In the genomic region with DNA sequence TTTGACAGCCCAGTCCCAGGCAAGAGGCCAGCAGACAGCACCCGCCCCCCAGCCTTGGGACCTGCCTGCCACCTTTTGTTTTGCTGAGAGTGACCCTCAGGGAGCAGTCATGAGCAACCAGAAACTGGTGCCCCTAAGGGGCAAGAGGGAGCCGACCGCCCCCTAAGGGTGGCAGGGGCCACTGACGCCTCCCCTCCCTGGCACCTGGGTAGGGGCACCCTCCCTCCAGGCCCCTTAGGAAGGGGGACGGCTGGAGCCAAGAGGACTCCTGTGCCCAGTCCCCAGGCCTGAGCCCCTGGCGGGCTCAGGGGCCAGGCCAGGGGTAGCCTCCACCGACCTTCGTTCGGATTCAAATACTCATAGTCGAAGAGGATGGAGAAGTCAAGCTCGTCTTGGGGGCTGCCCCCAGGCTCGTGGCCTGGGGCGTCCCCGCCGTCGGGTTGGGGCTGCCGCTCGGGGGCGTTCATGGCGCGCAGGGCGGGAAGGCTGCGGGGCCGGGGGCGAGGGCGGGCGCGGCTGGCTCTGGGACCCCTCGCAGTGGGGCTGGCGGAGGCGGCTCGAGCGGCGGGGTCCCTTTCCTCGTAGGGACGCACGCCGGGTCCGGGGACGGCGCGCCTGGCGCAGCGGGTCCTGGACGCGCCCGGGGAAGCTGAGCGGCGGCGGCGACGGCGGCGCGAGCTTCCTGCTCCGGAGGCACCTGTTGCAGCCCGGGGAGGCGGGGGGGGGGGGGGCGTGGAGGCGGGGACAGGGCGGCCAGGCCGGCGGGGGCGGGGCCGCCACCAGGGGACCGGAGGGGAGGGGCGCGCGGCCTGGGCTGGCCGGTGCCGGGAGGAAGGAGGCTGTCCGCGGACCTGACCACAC, we compare ENCODE assay signal across 1 cellular context.
TF ChIP-seq lines count a peak whose summit lies in the region.

NFATC2 (minus strand) TSS at position 687 of the 861 bp plus-strand sequence; CDS start at position 467, 220 bp downstream.

TF ChIP-seq in GM12878, 131 proteins besides CTCF, POLR2A, EP300 and RAD21 (continued from another document):
- 0 out of 2 replicates have a peak, but pooled peaks have one; percentile 30 for TF ChIP-seq TCF3 (IDR thresholded peaks at IDR 0.05; ENCODE audit: borderline replicate concordance, insufficient read depth, low read depth, low read length)
- TF ChIP-seq KDM1A (IDR thresholded peaks at IDR 0.05; ENCODE audit: borderline replicate concordance), result no peak
- TF ChIP-seq BHLHE40 (IDR thresholded peaks at IDR 0.05; ENCODE audit: borderline replicate concordance in 1 of 2, low read depth in 2 of 2, low read length in 1 of 2), result peak in 1 of 2 experiments; percentile 17; a peak in 2 of 4 replicates
- no peak for TF ChIP-seq STAT3 (IDR thresholded peaks at IDR 0.05; ENCODE audit: low read depth, low read length)
- no peak for TF ChIP-seq BMI1 (IDR thresholded peaks at IDR 0.05; ENCODE audit: borderline replicate concordance)
- no peak for TF ChIP-seq ATF3 (IDR thresholded peaks at IDR 0.05; ENCODE audit: borderline replicate concordance, extremely low read depth, low read depth, low read length)
- peak; percentile 41; the same call in 1 of the 2 replicates for TF ChIP-seq NKRF (conservative IDR thresholded peaks at IDR 0.05)
- no peak for TF ChIP-seq SRF (IDR thresholded peaks at IDR 0.05; ENCODE audit: low read depth in 2 of 2, low read length in 2 of 2)
- 0 out of 2 replicates have a peak, but pooled peaks have one; percentile 10 for TF ChIP-seq DPF2 (IDR thresholded peaks at IDR 0.05)
- TF ChIP-seq, protein P1, sequence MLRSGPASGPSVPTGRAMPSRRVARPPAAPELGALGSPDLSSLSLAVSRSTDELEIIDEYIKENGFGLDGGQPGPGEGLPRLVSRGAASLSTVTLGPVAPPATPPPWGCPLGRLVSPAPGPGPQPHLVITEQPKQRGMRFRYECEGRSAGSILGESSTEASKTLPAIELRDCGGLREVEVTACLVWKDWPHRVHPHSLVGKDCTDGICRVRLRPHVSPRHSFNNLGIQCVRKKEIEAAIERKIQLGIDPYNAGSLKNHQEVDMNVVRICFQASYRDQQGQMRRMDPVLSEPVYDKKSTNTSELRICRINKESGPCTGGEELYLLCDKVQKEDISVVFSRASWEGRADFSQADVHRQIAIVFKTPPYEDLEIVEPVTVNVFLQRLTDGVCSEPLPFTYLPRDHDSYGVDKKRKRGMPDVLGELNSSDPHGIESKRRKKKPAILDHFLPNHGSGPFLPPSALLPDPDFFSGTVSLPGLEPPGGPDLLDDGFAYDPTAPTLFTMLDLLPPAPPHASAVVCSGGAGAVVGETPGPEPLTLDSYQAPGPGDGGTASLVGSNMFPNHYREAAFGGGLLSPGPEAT (IDR thresholded peaks at IDR 0.05; ENCODE audit: low read depth), result no peak
- no peak for TF ChIP-seq SMAD5 (IDR thresholded peaks at IDR 0.05; ENCODE audit: low read depth)
- TF ChIP-seq, protein P2, sequence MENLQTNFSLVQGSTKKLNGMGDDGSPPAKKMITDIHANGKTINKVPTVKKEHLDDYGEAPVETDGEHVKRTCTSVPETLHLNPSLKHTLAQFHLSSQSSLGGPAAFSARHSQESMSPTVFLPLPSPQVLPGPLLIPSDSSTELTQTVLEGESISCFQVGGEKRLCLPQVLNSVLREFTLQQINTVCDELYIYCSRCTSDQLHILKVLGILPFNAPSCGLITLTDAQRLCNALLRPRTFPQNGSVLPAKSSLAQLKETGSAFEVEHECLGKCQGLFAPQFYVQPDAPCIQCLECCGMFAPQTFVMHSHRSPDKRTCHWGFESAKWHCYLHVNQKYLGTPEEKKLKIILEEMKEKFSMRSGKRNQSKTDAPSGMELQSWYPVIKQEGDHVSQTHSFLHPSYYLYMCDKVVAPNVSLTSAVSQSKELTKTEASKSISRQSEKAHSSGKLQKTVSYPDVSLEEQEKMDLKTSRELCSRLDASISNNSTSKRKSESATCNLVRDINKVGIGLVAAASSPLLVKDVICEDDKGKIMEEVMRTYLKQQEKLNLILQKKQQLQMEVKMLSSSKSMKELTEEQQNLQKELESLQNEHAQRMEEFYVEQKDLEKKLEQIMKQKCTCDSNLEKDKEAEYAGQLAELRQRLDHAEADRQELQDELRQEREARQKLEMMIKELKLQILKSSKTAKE (IDR thresholded peaks at IDR 0.05; ENCODE audit: low read depth, poor library complexity, severe bottlenecking), result no peak
- TF ChIP-seq IKZF1 (conservative IDR thresholded peaks at IDR 0.05), result peak; percentile 76
- peak; percentile 16; the same call in 1 of the 2 replicates for TF ChIP-seq SMC3 (IDR thresholded peaks at IDR 0.05; ENCODE audit: borderline replicate concordance, low read length)
- no peak for TF ChIP-seq TBL1XR1 (IDR thresholded peaks at IDR 0.05; ENCODE audit: low read depth, low read length)
- TF ChIP-seq CBX5 (IDR thresholded peaks at IDR 0.05; ENCODE audit: low read depth), result no peak
- no peak for TF ChIP-seq RB1 (IDR thresholded peaks at IDR 0.05; ENCODE audit: borderline replicate concordance)
- TF ChIP-seq POLR2AphosphoS2 (IDR thresholded peaks at IDR 0.05; ENCODE audit: low read depth, low read length), result no peak
- TF ChIP-seq IRF3 (IDR thresholded peaks at IDR 0.05), result no peak
- TF ChIP-seq, protein P3, sequence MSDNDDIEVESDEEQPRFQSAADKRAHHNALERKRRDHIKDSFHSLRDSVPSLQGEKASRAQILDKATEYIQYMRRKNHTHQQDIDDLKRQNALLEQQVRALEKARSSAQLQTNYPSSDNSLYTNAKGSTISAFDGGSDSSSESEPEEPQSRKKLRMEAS (IDR thresholded peaks at IDR 0.05; ENCODE audit: low read depth, low read length), result 0 out of 2 replicates have a peak, but pooled peaks have one; percentile 32
- no peak for TF ChIP-seq NFYA (IDR thresholded peaks at IDR 0.05; ENCODE audit: borderline replicate concordance, low read depth, low read length)
- TF ChIP-seq PAX5 (IDR thresholded peaks at IDR 0.05; ENCODE audit: borderline replicate concordance, low read depth, low read length), result no peak
- TF ChIP-seq MTA3 (IDR thresholded peaks at IDR 0.05; ENCODE audit: borderline replicate concordance, low read length), result no peak
